In the genomic region with DNA sequence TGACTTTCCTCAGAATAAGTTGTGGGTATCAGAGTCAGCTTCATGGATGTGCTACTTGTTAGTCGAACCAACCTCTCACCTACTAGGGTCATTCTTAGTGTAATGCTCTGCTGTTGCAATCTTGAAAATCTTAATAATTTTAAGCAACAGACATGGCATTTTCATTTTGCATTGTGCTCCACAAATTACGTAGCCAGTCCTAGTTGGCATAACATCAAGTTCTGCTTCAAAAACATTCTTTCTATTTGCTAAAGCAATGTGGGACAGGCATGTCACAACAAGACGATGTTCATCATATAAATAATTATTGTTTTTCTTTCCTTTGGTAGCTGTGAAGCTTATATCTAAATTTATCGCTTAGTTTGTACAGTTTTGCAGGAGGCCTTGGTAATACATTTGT, we compare ENCODE assay signal across 25 cellular contexts. TPM values are rescaled to one million over a fixed set of nuclear protein-coding genes. Genes with fewer than 3 reads are reported as not detected.
DNase-seq lines count a peak whose midpoint lies in the region; ATAC-seq, FAIRE-seq and TF ChIP-seq lines count a peak whose summit lies in the region.
"Had no signal": no experiment of that assay in that cellular context is flagged by ENCODE, and none has a peak within 500 bp of the region (broad histone marks: within the 10 kb centered on the region; RNA-seq: fewer than 3 reads in every experiment).

No MANE protein-coding gene starts in this region.

- BruUV-seq in A673 (replicated peaks; lab: Mats Ljungman, UMichigan) = no TSS peak

- ATAC-seq in activated naive CD8-positive, alpha-beta T cell treated with anti-CD3 and anti-CD28 coated beads, Interleukin-2, amount 50 U/mL, for 24 hours = no peak
- ATAC-seq: A549, GM12878 had no signal

- POLR2A ChIA-PET in A673 (lab: Charles Lee; ENCODE audit: low non-redundant PET) = no interaction called here

- H3K27me3 ChIP-seq in Karpas-422 (ENCODE audit: low read length) (no peaks in the 10 kb centered on the region), bronchial epithelial cell (ENCODE audit: control insufficient read depth, insufficient read depth, low read length) (no peaks in the 10 kb centered on the region), keratinocyte (ENCODE audit: control insufficient read depth, extremely low read depth, insufficient read depth, low read length) (no peaks in the 10 kb centered on the region), A673 (replicated peaks; ENCODE audit: insufficient read depth, low read depth, low read length, poor library complexity) (no peaks in the 10 kb centered on the region)
- H3K27me3 ChIP-seq: BE2C, SJSA1 had no signal

- FAIRE-seq in bronchial epithelial cell (lab: Jason Lieb, UNC) = no peak
- no peak for FAIRE-seq in keratinocyte (lab: Jason Lieb, UNC)
- FAIRE-seq: A549, GM12878 had no signal

- no peak overlapping the region for H3K4me2 ChIP-seq in Karpas-422 (ENCODE audit: low read depth, low read length, poor library complexity, severe bottlenecking)
- peak overlapping the region; percentile 10 for H3K4me2 ChIP-seq in keratinocyte (ENCODE audit: control insufficient read depth, extremely low read depth, insufficient read depth, low read depth, low read length)
- H3K4me2 ChIP-seq: A549 had no signal

- H3K9me3 Mint-ChIP-seq in activated naive CD8-positive, alpha-beta T cell treated with anti-CD3 and anti-CD28 coated beads, Interleukin-2, amount 50 U/mL, for 24 hours = peaks cover 17% of the 10 kb centered on the region
- H3K9me3 Mint-ChIP-seq: H9 had no signal

- no peak overlapping the region for H3K27ac Mint-ChIP-seq in activated naive CD8-positive, alpha-beta T cell treated with anti-CD3 and anti-CD28 coated beads, Interleukin-2, amount 50 U/mL, for 24 hours
- H3K27ac Mint-ChIP-seq: CD4-positive, CD25-positive, alpha-beta regulatory T cell; H9; HFFc6 had no signal

- H3K4me1 Mint-ChIP-seq in activated naive CD8-positive, alpha-beta T cell treated with anti-CD3 and anti-CD28 coated beads, Interleukin-2, amount 50 U/mL, for 24 hours = no peaks in the 10 kb centered on the region
- H3K4me1 Mint-ChIP-seq: H9 had no signal

- no peaks in the 10 kb centered on the region for H3K9me2 ChIP-seq in Karpas-422 (replicated peaks; ENCODE audit: insufficient read depth, low read length)

- H3K36me3 ChIP-seq in Karpas-422 (ENCODE audit: insufficient read depth, low read length) (no peaks in the 10 kb centered on the region), bronchial epithelial cell (ENCODE audit: control insufficient read depth, insufficient read depth, low read length) (no peaks in the 10 kb centered on the region), keratinocyte (ENCODE audit: control insufficient read depth in 2 of 2, extremely low read depth in 1 of 2, insufficient read depth in 2 of 2, low read length in 2 of 2) (no peaks in the 10 kb centered on the region), A673 (ENCODE audit: insufficient read depth, low read length, poor library complexity, severe bottlenecking) (no peaks in the 10 kb centered on the region)
- H3K36me3 ChIP-seq: BE2C, SJSA1 had no signal

- H3K4me1 ChIP-seq in Karpas-422 (ENCODE audit: low read length) (no peaks in the 10 kb centered on the region), keratinocyte (ENCODE audit: control insufficient read depth, extremely low read depth, insufficient read depth, low read length) (peaks cover 2% of the 10 kb centered on the region), A673 (ENCODE audit: insufficient read depth, low read length, poor library complexity, severe bottlenecking) (no peaks in the 10 kb centered on the region)
- H3K4me1 ChIP-seq: A549, BE2C, Caco-2, SJSA1 had no signal

- peak; percentile 19 for DNase-seq in Karpas-422
- DNase-seq in NCI-H1694 treated with DMSO at 0.1 percent for 48 hours (lab: John Stamatoyannopoulos, UW) = peak; percentile 18
- peak; percentile 20 for DNase-seq in bronchial epithelial cell (ENCODE audit: low read depth)
- DNase-seq in keratinocyte (ENCODE audit: low read depth, low spot score) = no peak
- no peak for DNase-seq in A673 (ENCODE audit: low spot score)
- no peak for DNase-seq in activated naive CD8-positive, alpha-beta T cell treated with anti-CD3 and anti-CD28 coated beads, Interleukin-2, amount 50 U/mL, for 24 hours
- DNase-seq in C1 segment of cervical spinal cord (lab: John Stamatoyannopoulos, UW) = no peak
- DNase-seq: BE2C; Caco-2; CD4-positive, CD25-positive, alpha-beta regulatory T cell; DMS 273 treated with DMSO at 0.1 percent for 48 hours; DMS79 treated with DMSO at 0.1 percent for 48 hours; GM23248; H9; HFFc6; MM.1S; NCI-H1048; NCI-H1436 treated with DMSO at 0.1 percent for 48 hours; NCI-H2029 treated with DMSO at 0.1 percent for 48 hours had no signal

- H3K36me3 Mint-ChIP-seq in activated naive CD8-positive, alpha-beta T cell treated with anti-CD3 and anti-CD28 coated beads, Interleukin-2, amount 50 U/mL, for 24 hours (ENCODE audit: low read depth) = no peaks in the 10 kb centered on the region
- H3K36me3 Mint-ChIP-seq: CD4-positive, CD25-positive, alpha-beta regulatory T cell had no signal

- H3K9ac ChIP-seq in Karpas-422 (ENCODE audit: low read length) (no peak overlapping the region), keratinocyte (ENCODE audit: control insufficient read depth, extremely low read depth, insufficient read depth, low read length) (no peak overlapping the region)
- H3K9ac ChIP-seq: GM23248 had no signal

- no peaks in the 10 kb centered on the region for H4K20me1 ChIP-seq in Karpas-422 (ENCODE audit: insufficient read depth, low read depth, low read length)
- H4K20me1 ChIP-seq in keratinocyte (ENCODE audit: control insufficient read depth, extremely low read depth, insufficient read depth, low read length) = no peaks in the 10 kb centered on the region

- TF ChIP-seq CTCF in bronchial epithelial cell (IDR thresholded peaks at IDR 0.05; ENCODE audit: insufficient read depth, low read length, severe bottlenecking) = no peak
- no peak for TF ChIP-seq CTCF in keratinocyte (optimal IDR thresholded peaks at IDR 0.05 in 1 of 3, IDR thresholded peaks at IDR 0.05 in 1 of 3, conservative IDR thresholded peaks at IDR 0.05 in 1 of 3; ENCODE audit: extremely low read depth in 1 of 3, insufficient read depth in 2 of 3, low read length in 3 of 3)
- TF ChIP-seq CTCF in A673 (conservative IDR thresholded peaks at IDR 0.05; ENCODE audit: low read depth, low read length) = no peak

- no peaks in the 10 kb centered on the region for H3K9me3 ChIP-seq in Karpas-422 (ENCODE audit: low read length)
- H3K9me3 ChIP-seq in keratinocyte (ENCODE audit: control insufficient read depth, low read depth, low read length) = no peaks in the 10 kb centered on the region
- H3K9me3 ChIP-seq in A673 (ENCODE audit: low read depth, low read length, poor library complexity, severe bottlenecking) = no peaks in the 10 kb centered on the region
- H3K9me3 ChIP-seq: A549, BE2C, Caco-2, SJSA1 had no signal

- H3K4me3 ChIP-seq in Karpas-422 (ENCODE audit: low read length) (no peak overlapping the region), bronchial epithelial cell (ENCODE audit: low read depth, low read length) (no peak overlapping the region), keratinocyte (ENCODE audit: control insufficient read depth in 2 of 3, extremely low read depth in 1 of 3, insufficient read depth in 2 of 3, low read depth in 1 of 3, low read length in 3 of 3) (no peak overlapping the region), A673 (ENCODE audit: low read depth, low read length, poor library complexity, severe bottlenecking) (no peak overlapping the region)
- H3K4me3 ChIP-seq: A549, GM12878, GM23248, SJSA1 had no signal

- no peaks in the 10 kb centered on the region for H3K9me1 ChIP-seq in keratinocyte (ENCODE audit: control insufficient read depth, extremely low read depth, insufficient read depth, low read length)

- H3K27ac ChIP-seq in Karpas-422 (ENCODE audit: low read length) = no peak overlapping the region
- no peak overlapping the region for H3K27ac ChIP-seq in keratinocyte (ENCODE audit: control insufficient read depth, insufficient read depth, low read length)
- no peak overlapping the region for H3K27ac ChIP-seq in A673 (ENCODE audit: low read depth, low read length, poor library complexity, severe bottlenecking)
- H3K27ac ChIP-seq: A549, GM23248, SJSA1 had no signal

- H3K79me2 ChIP-seq in Karpas-422 (ENCODE audit: low read length) (no peaks in the 10 kb centered on the region), keratinocyte (ENCODE audit: control insufficient read depth, insufficient read depth, low read length) (no peaks in the 10 kb centered on the region)

- H2AFZ ChIP-seq in Karpas-422 (ENCODE audit: low read length) (no peak overlapping the region), keratinocyte (ENCODE audit: control insufficient read depth, low read length) (no peak overlapping the region)
- H2AFZ ChIP-seq: GM23248 had no signal

- H3K27me3 Mint-ChIP-seq in activated naive CD8-positive, alpha-beta T cell treated with anti-CD3 and anti-CD28 coated beads, Interleukin-2, amount 50 U/mL, for 24 hours = no peaks in the 10 kb centered on the region
- H3K27me3 Mint-ChIP-seq: CD4-positive, CD25-positive, alpha-beta regulatory T cell had no signal

- intact Hi-C loops in A673 (cut with micrococcal nuclease; ENCODE audit: unreplicated experiment) = loop anchor here (10.0 kb wide), 1 partner anchor 242 kb away; no protein-coding TSS in a partner anchor

- CTCF ChIA-PET in A673 (lab: Charles Lee) = no interaction called here

- dilution Hi-C loops in keratinocyte (cut with MboI; ENCODE audit: extremely low pct_ligation_motif_present, low sequenced_read_pairs) = no loop called here

- H3K4me3 Mint-ChIP-seq in activated naive CD8-positive, alpha-beta T cell treated with anti-CD3 and anti-CD28 coated beads, Interleukin-2, amount 50 U/mL, for 24 hours = no peak overlapping the region
- H3K4me3 Mint-ChIP-seq: CD4-positive, CD25-positive, alpha-beta regulatory T cell; H9; HFFc6 had no signal

RNA-seq across cellular contexts. Expression of a gene that starts 39.3 kb away (rescaled TPM):
- not detected in 2 replicates for total RNA-seq in Karpas-422 (2014; rRNA removed; shearing (Covaris generic); ENCODE audit: low replicate concordance)
- total RNA-seq in bronchial epithelial cell (not detected in 2 replicates), A673 (2021) (27.7 and 39.5 TPM in 2 replicates)
- not detected in 3 replicates for polyA plus RNA-seq in keratinocyte
- polyA plus RNA-seq in keratinocyte (2011; ENCODE audit: low read depth) = not detected
- not detected in 2 replicates for polyA plus RNA-seq in keratinocyte (2011; cell fraction: cytosol; rRNA removed)
- not detected in 2 replicates for polyA plus RNA-seq in keratinocyte (2011; cell fraction: nucleus; rRNA removed)
- polyA plus RNA-seq in keratinocyte (2012; ENCODE audit: low replicate concordance) = not detected in 2 replicates
- not detected in 3 replicates for polyA minus RNA-seq in keratinocyte
- not detected for polyA minus RNA-seq in keratinocyte (2011; cell fraction: cytosol; rRNA and poly(A)+ RNA removed)
- polyA minus RNA-seq in keratinocyte (2011; cell fraction: nucleus; rRNA and poly(A)+ RNA removed) = not detected in 2 replicates
- total RNA-seq: Caco-2; CD4-positive, CD25-positive, alpha-beta regulatory T cell; GM12878; GM23248; H9; HFFc6; LHCN-M2; NCI-H460; SJSA1; T-helper 1 cell treated with Interleukin-12 subunit alpha and Interleukin-12 subunit beta and Interleukin-4 antibody, amounts not matched to agents 30 ng/mL and 1 ng/mL, for 36 hours had no signal
- polyA plus RNA-seq: CD4-positive, CD25-positive, alpha-beta regulatory T cell; GM23248 had no signal

Comparison
In these comparisons a context has a peak if more than half of its experiments do, and no peak if none do; other contexts are left out.
1. DNase-seq: peak in Karpas-422 (single experiment), NCI-H1694 treated with DMSO at 0.1 percent for 48 hours (single experiment) and bronchial epithelial cell (single experiment); none in keratinocyte (single experiment), A673 (single experiment), activated naive CD8-positive, alpha-beta T cell treated with anti-CD3 and anti-CD28 coated beads, Interleukin-2, amount 50 U/mL, for 24 hours (single experiment) and C1 segment of cervical spinal cord (0 of 14).
2. RNA of a gene that starts 39.3 kb away (total RNA-seq): 27.7 to 39.5 TPM in A673; not detected in Karpas-422 and not detected in bronchial epithelial cell; every median in the first group is over 10 times any median in the second.